ENCODE assay signal across 16 cellular contexts in the genomic region with DNA sequence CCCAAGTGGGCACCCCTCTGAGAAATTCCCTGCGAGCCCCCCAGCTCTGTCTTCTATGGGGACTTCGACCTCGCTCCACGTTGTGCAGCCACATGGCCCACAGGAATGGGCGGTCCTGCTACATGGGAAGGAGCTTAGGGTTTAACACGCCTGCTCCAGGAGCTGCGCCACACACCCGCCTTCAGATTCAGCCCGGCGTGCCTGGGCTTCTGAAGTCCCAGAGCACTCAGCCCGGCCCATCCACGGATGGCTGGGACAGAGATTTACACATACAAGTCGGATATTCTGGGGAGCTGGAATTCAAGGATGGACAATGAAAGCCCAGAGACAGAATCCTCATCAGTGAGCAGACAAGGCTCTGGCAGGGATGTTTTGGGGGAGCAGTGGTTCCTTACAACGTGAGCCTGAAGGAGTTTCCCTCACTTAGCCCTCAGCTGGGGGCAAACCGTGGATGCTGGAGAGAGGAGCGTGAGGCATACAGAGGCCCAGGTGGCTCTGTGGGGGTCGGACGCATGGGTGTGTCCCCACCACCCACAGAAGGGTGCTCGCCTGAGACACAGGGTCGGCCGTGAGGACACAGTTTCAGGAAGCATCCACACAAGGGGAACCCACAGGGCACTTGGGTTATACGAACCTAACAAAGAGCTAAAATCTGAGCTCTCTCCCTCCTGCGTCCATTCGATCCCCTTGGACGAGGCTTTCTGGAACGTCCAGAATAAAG.
"Had no signal": no experiment of that assay in that cellular context is flagged by ENCODE, and none has a peak within 500 bp of the region (broad histone marks: within the 10 kb centered on the region; RNA-seq: fewer than 3 reads in every experiment).

No MANE protein-coding gene starts in this region.

- H3K4me1 ChIP-seq: foreskin keratinocyte, uterus had no signal

- H3K27ac Mint-ChIP-seq: activated naive CD8-positive, alpha-beta T cell treated with anti-CD3 and anti-CD28 coated beads for 36 hours; activated T-cell treated with anti-CD3 and anti-CD28 coated beads, Interleukin-2, amount 50 U/mL, for 24 hours; immature natural killer cell; nephron; stimulated activated effector memory CD8-positive, alpha-beta T cell treated with anti-CD3 and anti-CD28 coated beads, Interleukin-12 subunit alpha, Interleukin-12 subunit beta, amount 100 ng/mL, for 72 hours had no signal

- H3K27me3 Mint-ChIP-seq: brain had no signal

- H3K36me3 Mint-ChIP-seq: activated naive CD8-positive, alpha-beta T cell treated with anti-CD3 and anti-CD28 coated beads for 36 hours; brain; immature natural killer cell; stimulated activated effector memory CD8-positive, alpha-beta T cell treated with anti-CD3 and anti-CD28 coated beads, Interleukin-12 subunit alpha, Interleukin-12 subunit beta, amount 100 ng/mL, for 72 hours had no signal

- ATAC-seq: foreskin keratinocyte; stimulated activated effector memory CD8-positive, alpha-beta T cell treated with anti-CD3 and anti-CD28 coated beads, Interleukin-12 subunit alpha, Interleukin-12 subunit beta, amount 100 ng/mL, for 72 hours had no signal

- H3K9me3 ChIP-seq: thoracic aorta, uterus had no signal

- DNase-seq: activated CD4-positive, alpha-beta T cell treated with anti-CD3 and anti-CD28 coated beads, Interleukin-2, amount 50 U/mL, for 4 hours; activated gamma-delta T cell; activated naive CD8-positive, alpha-beta T cell treated with anti-CD3 and anti-CD28 coated beads for 36 hours; activated T-cell treated with anti-CD3 and anti-CD28 coated beads, Interleukin-2, amount 50 U/mL, for 24 hours; amygdala; effector memory CD4-positive, alpha-beta T cell; foreskin keratinocyte; immature natural killer cell; stimulated activated CD4-positive, alpha-beta T cell treated with anti-CD3 and anti-CD28 coated beads, Interleukin-12 subunit alpha, Interleukin-12 subunit beta, amount 100 ng/mL, for 4 hours; T-helper 2 cell; uterus had no signal

- H3K4me3 ChIP-seq: thoracic aorta, uterus had no signal

- H3K27ac ChIP-seq: foreskin keratinocyte, thoracic aorta, uterus had no signal

- H3K4me3 Mint-ChIP-seq: activated naive CD8-positive, alpha-beta T cell treated with anti-CD3 and anti-CD28 coated beads for 36 hours; activated T-cell treated with anti-CD3 and anti-CD28 coated beads, Interleukin-2, amount 50 U/mL, for 24 hours; brain; central memory CD8-positive, alpha-beta T cell; immature natural killer cell; nephron; stimulated activated effector memory CD8-positive, alpha-beta T cell treated with anti-CD3 and anti-CD28 coated beads, Interleukin-12 subunit alpha, Interleukin-12 subunit beta, amount 100 ng/mL, for 72 hours had no signal

- H3K4me1 Mint-ChIP-seq: activated naive CD8-positive, alpha-beta T cell treated with anti-CD3 and anti-CD28 coated beads for 36 hours; brain; central memory CD8-positive, alpha-beta T cell; immature natural killer cell; nephron; stimulated activated effector memory CD8-positive, alpha-beta T cell treated with anti-CD3 and anti-CD28 coated beads, Interleukin-12 subunit alpha, Interleukin-12 subunit beta, amount 100 ng/mL, for 72 hours had no signal

- H3K9me3 Mint-ChIP-seq: activated naive CD8-positive, alpha-beta T cell treated with anti-CD3 and anti-CD28 coated beads for 36 hours; activated T-cell treated with anti-CD3 and anti-CD28 coated beads, Interleukin-2, amount 50 U/mL, for 24 hours; central memory CD8-positive, alpha-beta T cell; immature natural killer cell; nephron; stimulated activated effector memory CD8-positive, alpha-beta T cell treated with anti-CD3 and anti-CD28 coated beads, Interleukin-12 subunit alpha, Interleukin-12 subunit beta, amount 100 ng/mL, for 72 hours had no signal

- H3K27me3 ChIP-seq: foreskin keratinocyte, uterus had no signal

- H3K36me3 ChIP-seq: thoracic aorta, uterus had no signal
